17 cellular contexts compared by ENCODE assay signal in genomic region chr22:25027552-25027951, GRCh38.
DNase-seq lines count a peak whose midpoint lies in the region; ATAC-seq and TF ChIP-seq lines count a peak whose summit lies in the region.
"Had no signal": no experiment of that assay in that cellular context is flagged by ENCODE, and none has a peak within 500 bp of the region (broad histone marks: within the 10 kb centered on the region; RNA-seq: fewer than 3 reads in every experiment).

No MANE protein-coding gene starts in this region.

- 49 to 54% methylated on average over 7 of the region's 7 CpGs for WGBS in esophagus, 2 donors
- WGBS in lung, 2 donors = 63 to 84% methylated on average over 7 of the region's 7 CpGs
- WGBS in upper lobe of left lung, 2 donors = 74 to 88% methylated on average over 7 of the region's 7 CpGs

- H3K27me3 ChIP-seq in esophagus (ENCODE audit: control insufficient read depth in 1 of 2, insufficient read depth in 2 of 2, low read length in 2 of 2) = no peaks in the 10 kb centered on the region
- no peaks in the 10 kb centered on the region for H3K27me3 ChIP-seq in lung (ENCODE audit: control insufficient read depth, insufficient read depth)
- no peaks in the 10 kb centered on the region for H3K27me3 ChIP-seq in upper lobe of left lung

- DNase-seq in T-helper 2 cell treated with Interferon-gamma antibody and Interleukin-4, amounts not matched to agents 5 μg/mL and 100 μg/mL, for 36 hours (ENCODE audit: low spot score) = no peak
- no peak for DNase-seq in T-helper 2 cell
- no peak for DNase-seq in lung (ENCODE audit: low spot score)
- no peak for DNase-seq in upper lobe of left lung
- DNase-seq in DMS53 treated with DMSO at 0.1 percent for 48 hours (lab: John Stamatoyannopoulos, UW; ENCODE audit: unreplicated experiment) = no peak
- DNase-seq in NCI-H524 (lab: John Stamatoyannopoulos, UW) = no peak
- DNase-seq in Calu3 = no peak
- DNase-seq: EL; erythroblast; NCI-H2171; NK-92 treated with Interleukin-12 subunit alpha and Interleukin-12 subunit beta, amount 100 ng/mL, for 24 hours; retina; stimulated activated CD4-positive, alpha-beta T cell treated with anti-CD3 and anti-CD28 coated beads, Interleukin-2, amount 100 ng/mL, for 48 hours had no signal

- H3K9me3 ChIP-seq in esophagus (ENCODE audit: control insufficient read depth in 2 of 2, insufficient read depth in 1 of 2, low read depth in 1 of 2, low read length in 1 of 2) (no peaks in the 10 kb centered on the region), lung (ENCODE audit: control insufficient read depth in 2 of 2, insufficient read depth in 1 of 2, low read length in 1 of 2) (no peaks in the 10 kb centered on the region), upper lobe of left lung (no peaks in the 10 kb centered on the region)

- intact Hi-C loops in Calu3 (cut with micrococcal nuclease; ENCODE audit: unreplicated experiment) = loop anchor here (5.0 kb wide), 1 partner anchor 75 kb away; the partner anchor contains the start of gene KIAA1671

- no peak overlapping the region for H3K4me3 ChIP-seq in esophagus (ENCODE audit: low read depth in 1 of 2, low read length in 2 of 2)
- H3K4me3 ChIP-seq in lung = no peak overlapping the region
- H3K4me3 ChIP-seq in upper lobe of left lung = no peak overlapping the region

- ATAC-seq in lung (ENCODE audit: insufficient read depth, low FRiP score) = no peak
- ATAC-seq in upper lobe of left lung (ENCODE audit: low FRiP score in 2 of 2) = peak in 1 of 2 donors; percentile 69
- ATAC-seq: stimulated activated memory B cell treated with anti-CD40 and anti-IgM and Interleukin-4, amounts not matched to agents 10 μg/mL and 1 μg/mL and 100 μg/mL, for 72 hours had no signal

- TF ChIP-seq EP300 in upper lobe of left lung (IDR thresholded peaks at IDR 0.05) = no peak

- peak overlapping the region; percentile 22 to 77 for H3K27ac ChIP-seq in esophagus (ENCODE audit: low read depth in 2 of 2, low read length in 1 of 2)
- peak overlapping the region; percentile 1 to 9 for H3K27ac ChIP-seq in lung (ENCODE audit: low read depth in 1 of 2, low read length in 1 of 2)
- H3K27ac ChIP-seq in upper lobe of left lung = peak overlapping the region; percentile 46 to 77 (median 66)
- H3K27ac ChIP-seq: 22Rv1 had no signal

- BruUV-seq in Calu3 (replicated peaks; lab: Mats Ljungman, UMichigan) = no TSS peak

- peak overlapping the region; percentile 46 for H3K27ac Mint-ChIP-seq in T-helper 2 cell treated with Interferon-gamma antibody and Interleukin-4, amounts not matched to agents 5 μg/mL and 100 μg/mL, for 36 hours
- H3K27ac Mint-ChIP-seq in Calu3 (ENCODE audit: unreplicated experiment) = no peak overlapping the region
- H3K27ac Mint-ChIP-seq: CD14-positive monocyte; stimulated activated memory B cell treated with anti-CD40 and anti-IgM and Interleukin-4, amounts not matched to agents 10 μg/mL and 1 μg/mL and 100 μg/mL, for 72 hours had no signal

- CTCF ChIA-PET in Calu3 (lab: Charles Lee) = no interaction called here

- H3K36me3 ChIP-seq in esophagus (ENCODE audit: control insufficient read depth in 2 of 2, insufficient read depth in 2 of 2, low read length in 1 of 2) (peaks cover 0 to 9% of the 10 kb centered on the region in 2 donors), lung (ENCODE audit: control insufficient read depth in 2 of 2, insufficient read depth in 2 of 2, low read length in 2 of 2) (peaks cover 0 to 1% of the 10 kb centered on the region in 2 donors), upper lobe of left lung (peaks cover 0 to 4% (median 0%) of the 10 kb centered on the region in 4 donors)

- H3K36me3 Mint-ChIP-seq in T-helper 2 cell treated with Interferon-gamma antibody and Interleukin-4, amounts not matched to agents 5 μg/mL and 100 μg/mL, for 36 hours (ENCODE audit: low read depth) = no peaks in the 10 kb centered on the region
- H3K36me3 Mint-ChIP-seq in Calu3 (ENCODE audit: insufficient read depth, unreplicated experiment) = peaks cover 12% of the 10 kb centered on the region
- H3K36me3 Mint-ChIP-seq: CD14-positive monocyte; stimulated activated memory B cell treated with anti-CD40 and anti-IgM and Interleukin-4, amounts not matched to agents 10 μg/mL and 1 μg/mL and 100 μg/mL, for 72 hours had no signal

- H3K9me3 Mint-ChIP-seq in T-helper 2 cell treated with Interferon-gamma antibody and Interleukin-4, amounts not matched to agents 5 μg/mL and 100 μg/mL, for 36 hours = no peaks in the 10 kb centered on the region
- H3K9me3 Mint-ChIP-seq in Calu3 (ENCODE audit: low read depth, unreplicated experiment) = no peaks in the 10 kb centered on the region
- H3K9me3 Mint-ChIP-seq: CD14-positive monocyte; stimulated activated memory B cell treated with anti-CD40 and anti-IgM and Interleukin-4, amounts not matched to agents 10 μg/mL and 1 μg/mL and 100 μg/mL, for 72 hours had no signal

- H3K27me3 Mint-ChIP-seq in T-helper 2 cell treated with Interferon-gamma antibody and Interleukin-4, amounts not matched to agents 5 μg/mL and 100 μg/mL, for 36 hours (ENCODE audit: low read depth) = no peaks in the 10 kb centered on the region
- no peaks in the 10 kb centered on the region for H3K27me3 Mint-ChIP-seq in Calu3 (ENCODE audit: unreplicated experiment)
- H3K27me3 Mint-ChIP-seq: stimulated activated memory B cell treated with anti-CD40 and anti-IgM and Interleukin-4, amounts not matched to agents 10 μg/mL and 1 μg/mL and 100 μg/mL, for 72 hours had no signal

- TF ChIP-seq POLR2A in upper lobe of left lung (IDR thresholded peaks at IDR 0.05) = no peak

- TF ChIP-seq CTCF in lung (IDR thresholded peaks at IDR 0.05; ENCODE audit: control extremely low read depth, extremely low read depth) = no peak
- no peak for TF ChIP-seq CTCF in upper lobe of left lung (IDR thresholded peaks at IDR 0.05)
- no peak for TF ChIP-seq CTCF in Calu3 (IDR thresholded peaks at IDR 0.05; ENCODE audit: unreplicated experiment)

- H3K4me3 Mint-ChIP-seq in T-helper 2 cell treated with Interferon-gamma antibody and Interleukin-4, amounts not matched to agents 5 μg/mL and 100 μg/mL, for 36 hours = no peak overlapping the region
- no peak overlapping the region for H3K4me3 Mint-ChIP-seq in Calu3 (ENCODE audit: low read depth, unreplicated experiment)
- H3K4me3 Mint-ChIP-seq: CD14-positive monocyte; stimulated activated memory B cell treated with anti-CD40 and anti-IgM and Interleukin-4, amounts not matched to agents 10 μg/mL and 1 μg/mL and 100 μg/mL, for 72 hours had no signal

- peaks cover 22% of the 10 kb centered on the region for H3K4me1 Mint-ChIP-seq in T-helper 2 cell treated with Interferon-gamma antibody and Interleukin-4, amounts not matched to agents 5 μg/mL and 100 μg/mL, for 36 hours (ENCODE audit: low read depth)
- H3K4me1 Mint-ChIP-seq in Calu3 (ENCODE audit: low read depth, unreplicated experiment) = peaks cover 41% of the 10 kb centered on the region
- H3K4me1 Mint-ChIP-seq: stimulated activated memory B cell treated with anti-CD40 and anti-IgM and Interleukin-4, amounts not matched to agents 10 μg/mL and 1 μg/mL and 100 μg/mL, for 72 hours had no signal

- H3K4me1 ChIP-seq in esophagus (ENCODE audit: control insufficient read depth in 2 of 2, insufficient read depth in 2 of 2, low read length in 1 of 2) = peaks cover 2 to 11% of the 10 kb centered on the region in 2 donors
- peaks cover 0 to 13% of the 10 kb centered on the region in 2 donors for H3K4me1 ChIP-seq in lung (ENCODE audit: control insufficient read depth in 2 of 2, insufficient read depth in 2 of 2, low read length in 2 of 2)
- peaks cover 24 to 41% (median 33%) of the 10 kb centered on the region in 4 donors for H3K4me1 ChIP-seq in upper lobe of left lung

Comparison
In these comparisons a context has a peak if more than half of its experiments do, and no peak if none do; other contexts are left out.
1. H3K27ac ChIP-seq: peak in every context shown above with its lines; median percentile 66 in upper lobe of left lung; 50 in esophagus; 5 in lung.